1 cellular context compared by ENCODE assay signal in genomic region chr6:34791842-34792604, GRCh38.
A peak's percentile ranks its signal among the peaks of the same experiment; 100 is the strongest.
TF ChIP-seq lines count a peak whose summit lies in the region.

Gene BLTP3A, plus strand, starts transcription at chr6:34792083. Its CDS starts 168 bp downstream, at chr6:34792251.

TF ChIP-seq in GM12878, 131 proteins besides CTCF, POLR2A, EP300 and RAD21 (continued from another document):
- TF ChIP-seq ZNF592 (IDR thresholded peaks at IDR 0.05) (0 out of 2 replicates have a peak, but pooled peaks have one; percentile 35), SUZ12 (IDR thresholded peaks at IDR 0.05; ENCODE audit: unreplicated experiment) (no peak), PAX8 (IDR thresholded peaks at IDR 0.05) (no peak)
- TF ChIP-seq, protein P1, sequence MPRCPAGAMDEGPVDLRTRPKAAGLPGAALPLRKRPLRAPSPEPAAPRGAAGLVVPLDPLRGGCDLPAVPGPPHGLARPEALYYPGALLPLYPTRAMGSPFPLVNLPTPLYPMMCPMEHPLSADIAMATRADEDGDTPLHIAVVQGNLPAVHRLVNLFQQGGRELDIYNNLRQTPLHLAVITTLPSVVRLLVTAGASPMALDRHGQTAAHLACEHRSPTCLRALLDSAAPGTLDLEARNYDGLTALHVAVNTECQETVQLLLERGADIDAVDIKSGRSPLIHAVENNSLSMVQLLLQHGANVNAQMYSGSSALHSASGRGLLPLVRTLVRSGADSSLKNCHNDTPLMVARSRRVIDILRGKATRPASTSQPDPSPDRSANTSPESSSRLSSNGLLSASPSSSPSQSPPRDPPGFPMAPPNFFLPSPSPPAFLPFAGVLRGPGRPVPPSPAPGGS (IDR thresholded peaks at IDR 0.05; ENCODE audit: borderline replicate concordance, insufficient read depth, low read depth, low read length, poor library complexity, severe bottlenecking), result no peak
